Comparison of ENCODE assay signal across 1 cellular context in the genomic region with DNA sequence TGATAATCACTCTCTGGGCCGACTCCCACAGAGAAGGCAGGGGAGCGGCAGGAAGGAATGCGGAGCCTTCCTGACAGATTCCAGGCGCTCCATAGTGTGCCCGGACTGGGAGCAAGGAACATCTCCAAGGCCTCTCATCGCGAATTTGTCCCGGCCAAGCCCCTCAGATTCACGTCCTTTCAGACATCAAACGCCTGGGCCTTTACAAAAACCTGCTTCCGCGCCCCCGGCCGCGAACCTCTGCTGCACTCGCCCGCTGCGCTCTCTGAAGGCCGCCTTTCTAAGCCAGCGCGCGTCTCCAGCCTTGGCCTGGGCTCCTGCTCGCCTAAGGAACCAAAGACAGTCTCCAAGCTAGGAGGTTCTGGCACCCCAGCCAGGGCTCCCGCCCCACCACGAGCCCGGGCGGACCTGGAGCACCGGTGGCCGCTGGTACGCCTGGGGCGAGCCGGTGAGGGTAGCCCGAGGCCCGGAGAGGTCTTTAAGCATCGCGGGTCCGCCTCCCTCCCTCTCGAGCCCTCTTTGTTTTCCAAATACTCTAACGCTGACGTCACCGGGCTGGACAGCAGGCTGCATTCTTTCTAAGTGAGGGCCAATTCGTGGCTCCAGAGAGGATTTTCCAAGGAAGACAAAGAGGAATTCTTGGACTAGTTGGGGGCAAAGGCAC.
TF ChIP-seq lines count a peak whose summit lies in the region.

No MANE protein-coding gene starts in this region.

TF ChIP-seq in HEK293, 187 proteins besides CTCF, POLR2A, EP300 and RAD21 (continued from another document):
- TF ChIP-seq, protein P1, sequence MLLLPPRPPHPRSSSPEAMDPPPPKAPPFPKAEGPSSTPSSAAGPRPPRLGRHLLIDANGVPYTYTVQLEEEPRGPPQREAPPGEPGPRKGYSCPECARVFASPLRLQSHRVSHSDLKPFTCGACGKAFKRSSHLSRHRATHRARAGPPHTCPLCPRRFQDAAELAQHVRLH (tag by site-specific recombination; IDR thresholded peaks at IDR 0.05): no peak
- TF ChIP-seq ZNF211 (tag by site-specific recombination; IDR thresholded peaks at IDR 0.05; ENCODE audit: low read depth) (no peak), OVOL3 (tag by site-specific recombination; IDR thresholded peaks at IDR 0.05) (no peak), ZNF837 (tag by site-specific recombination; IDR thresholded peaks at IDR 0.05) (no peak), ZIC2 (tag by site-specific recombination; IDR thresholded peaks at IDR 0.05) (peak; percentile 47; the same call in 1 of the 2 replicates), GLI4 (tag by site-specific recombination; IDR thresholded peaks at IDR 0.05) (no peak), ZNF596 (tag by site-specific recombination; IDR thresholded peaks at IDR 0.05) (no peak), ZNF16 (tag by site-specific recombination; IDR thresholded peaks at IDR 0.05; ENCODE audit: low read depth) (peak; percentile 68; the same call in 1 of the 2 replicates), ZNF223 (tag by site-specific recombination; IDR thresholded peaks at IDR 0.05) (no peak), ZNF776 (tag by site-specific recombination; IDR thresholded peaks at IDR 0.05; ENCODE audit: borderline replicate concordance) (no peak), ZNF2 (tag by site-specific recombination; IDR thresholded peaks at IDR 0.05) (peak; percentile 56; the same call in 1 of the 2 replicates), GLIS1 (tag by site-specific recombination; IDR thresholded peaks at IDR 0.05) (peak; percentile 53), ZNF777 (tag by site-specific recombination; IDR thresholded peaks at IDR 0.05; ENCODE audit: borderline replicate concordance) (no peak), ZNF239 (tag by site-specific recombination; IDR thresholded peaks at IDR 0.05) (no peak), GLIS2 (tag by site-specific recombination; IDR thresholded peaks at IDR 0.05) (peak; percentile 66), ZNF214 (tag by site-specific recombination; IDR thresholded peaks at IDR 0.05; ENCODE audit: borderline replicate concordance) (no peak), ZFP41 (tag by site-specific recombination; IDR thresholded peaks at IDR 0.05; ENCODE audit: borderline replicate concordance) (no peak), ZXDB (tag by site-specific recombination; IDR thresholded peaks at IDR 0.05) (0 out of 2 replicates have a peak, but pooled peaks have one; percentile 7), KLF8 (tag by site-specific recombination; IDR thresholded peaks at IDR 0.05) (no peak), TRIM28 (IDR thresholded peaks at IDR 0.05; ENCODE audit: borderline replicate concordance, low read length) (no peak), ZNF174 (tag by site-specific recombination; IDR thresholded peaks at IDR 0.05) (no peak), GLI2 (tag by site-specific recombination; IDR thresholded peaks at IDR 0.05; ENCODE audit: borderline replicate concordance, low read depth) (no peak), SETDB1 (IDR thresholded peaks at IDR 0.05; ENCODE audit: insufficient read length, low read length) (no peak), ZNF24 (tag by site-specific recombination; IDR thresholded peaks at IDR 0.05) (no peak), ZNF654 (tag by site-specific recombination; IDR thresholded peaks at IDR 0.05; ENCODE audit: low read depth) (no peak), HOXD13 (CRISPR knock-in tag; IDR thresholded peaks at IDR 0.05; ENCODE audit: borderline replicate concordance) (no peak), ZNF423 (tag by site-specific recombination; IDR thresholded peaks at IDR 0.05) (no peak), SALL2 (tag by site-specific recombination; IDR thresholded peaks at IDR 0.05; ENCODE audit: borderline replicate concordance) (no peak), ZNF747 (tag by site-specific recombination; IDR thresholded peaks at IDR 0.05) (no peak), ZNF626 (tag by site-specific recombination; IDR thresholded peaks at IDR 0.05) (no peak), ZNF133 (tag by site-specific recombination; IDR thresholded peaks at IDR 0.05) (no peak), FEZF1 (tag by site-specific recombination; IDR thresholded peaks at IDR 0.05) (peak; percentile 17; the same call in 1 of the 2 replicates), ZNF529 (tag by site-specific recombination; IDR thresholded peaks at IDR 0.05; ENCODE audit: insufficient replicate concordance) (no peak), ZBTB8A (tag by site-specific recombination; IDR thresholded peaks at IDR 0.05) (peak; percentile 30), ZEB2 (tag by site-specific recombination; IDR thresholded peaks at IDR 0.05) (0 out of 2 replicates have a peak, but pooled peaks have one; percentile 23), ZNF311 (tag by site-specific recombination; IDR thresholded peaks at IDR 0.05; ENCODE audit: borderline replicate concordance) (no peak), ZNF221 (tag by site-specific recombination; IDR thresholded peaks at IDR 0.05; ENCODE audit: borderline replicate concordance) (no peak), RBAK (tag by site-specific recombination; IDR thresholded peaks at IDR 0.05) (no peak)
- TF ChIP-seq, protein P2, sequence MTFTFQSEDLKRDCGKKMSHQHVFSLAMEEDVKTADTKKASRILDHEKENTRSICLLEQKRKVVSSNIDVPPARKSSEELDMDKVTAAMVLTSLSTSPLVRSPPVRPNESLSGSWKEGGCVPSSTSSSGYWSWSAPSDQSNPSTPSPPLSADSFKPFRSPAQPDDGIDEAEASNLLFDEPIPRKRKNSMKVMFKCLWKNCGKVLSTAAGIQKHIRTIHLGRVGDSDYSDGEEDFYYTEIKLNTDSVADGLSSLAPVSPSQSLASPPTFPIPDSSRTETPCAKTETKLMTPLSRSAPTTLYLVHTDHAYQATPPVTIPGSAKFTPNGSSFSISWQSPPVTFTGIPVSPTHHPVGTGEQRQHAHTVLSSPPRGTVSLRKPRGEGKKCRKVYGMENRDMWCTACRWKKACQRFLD (tag by site-specific recombination; IDR thresholded peaks at IDR 0.05): no peak
- TF ChIP-seq, protein P3, sequence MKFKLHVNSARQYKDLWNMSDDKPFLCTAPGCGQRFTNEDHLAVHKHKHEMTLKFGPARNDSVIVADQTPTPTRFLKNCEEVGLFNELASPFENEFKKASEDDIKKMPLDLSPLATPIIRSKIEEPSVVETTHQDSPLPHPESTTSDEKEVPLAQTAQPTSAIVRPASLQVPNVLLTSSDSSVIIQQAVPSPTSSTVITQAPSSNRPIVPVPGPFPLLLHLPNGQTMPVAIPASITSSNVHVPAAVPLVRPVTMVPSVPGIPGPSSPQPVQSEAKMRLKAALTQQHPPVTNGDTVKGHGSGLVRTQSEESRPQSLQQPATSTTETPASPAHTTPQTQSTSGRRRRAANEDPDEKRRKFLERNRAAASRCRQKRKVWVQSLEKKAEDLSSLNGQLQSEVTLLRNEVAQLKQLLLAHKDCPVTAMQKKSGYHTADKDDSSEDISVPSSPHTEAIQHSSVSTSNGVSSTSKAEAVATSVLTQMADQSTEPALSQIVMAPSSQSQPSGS (tag by site-specific recombination; IDR thresholded peaks at IDR 0.05; ENCODE audit: low read depth): peak; percentile 95
- TF ChIP-seq, protein P4, sequence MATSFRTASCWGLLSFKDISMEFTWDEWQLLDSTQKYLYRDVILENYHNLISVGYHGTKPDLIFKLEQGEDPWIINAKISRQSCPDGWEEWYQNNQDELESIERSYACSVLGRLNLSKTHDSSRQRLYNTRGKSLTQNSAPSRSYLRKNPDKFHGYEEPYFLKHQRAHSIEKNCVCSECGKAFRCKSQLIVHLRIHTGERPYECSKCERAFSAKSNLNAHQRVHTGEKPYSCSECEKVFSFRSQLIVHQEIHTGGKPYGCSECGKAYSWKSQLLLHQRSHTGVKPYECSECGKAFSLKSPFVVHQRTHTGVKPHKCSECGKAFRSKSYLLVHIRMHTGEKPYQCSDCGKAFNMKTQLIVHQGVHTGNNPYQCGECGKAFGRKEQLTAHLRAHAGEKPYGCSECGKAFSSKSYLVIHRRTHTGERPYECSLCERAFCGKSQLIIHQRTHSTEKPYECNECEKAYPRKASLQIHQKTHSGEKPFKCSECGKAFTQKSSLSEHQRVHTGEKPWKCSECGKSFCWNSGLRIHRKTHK (tag by site-specific recombination; IDR thresholded peaks at IDR 0.05): no peak
- TF ChIP-seq, protein P5, sequence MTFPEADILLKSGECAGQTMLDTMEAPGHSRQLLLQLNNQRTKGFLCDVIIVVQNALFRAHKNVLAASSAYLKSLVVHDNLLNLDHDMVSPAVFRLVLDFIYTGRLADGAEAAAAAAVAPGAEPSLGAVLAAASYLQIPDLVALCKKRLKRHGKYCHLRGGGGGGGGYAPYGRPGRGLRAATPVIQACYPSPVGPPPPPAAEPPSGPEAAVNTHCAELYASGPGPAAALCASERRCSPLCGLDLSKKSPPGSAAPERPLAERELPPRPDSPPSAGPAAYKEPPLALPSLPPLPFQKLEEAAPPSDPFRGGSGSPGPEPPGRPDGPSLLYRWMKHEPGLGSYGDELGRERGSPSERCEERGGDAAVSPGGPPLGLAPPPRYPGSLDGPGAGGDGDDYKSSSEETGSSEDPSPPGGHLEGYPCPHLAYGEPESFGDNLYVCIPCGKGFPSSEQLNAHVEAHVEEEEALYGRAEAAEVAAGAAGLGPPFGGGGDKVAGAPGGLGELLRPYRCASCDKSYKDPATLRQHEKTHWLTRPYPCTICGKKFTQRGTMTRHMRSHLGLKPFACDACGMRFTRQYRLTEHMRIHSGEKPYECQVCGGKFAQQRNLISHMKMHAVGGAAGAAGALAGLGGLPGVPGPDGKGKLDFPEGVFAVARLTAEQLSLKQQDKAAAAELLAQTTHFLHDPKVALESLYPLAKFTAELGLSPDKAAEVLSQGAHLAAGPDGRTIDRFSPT (tag by site-specific recombination; IDR thresholded peaks at IDR 0.05): no peak
- TF ChIP-seq, protein P6, sequence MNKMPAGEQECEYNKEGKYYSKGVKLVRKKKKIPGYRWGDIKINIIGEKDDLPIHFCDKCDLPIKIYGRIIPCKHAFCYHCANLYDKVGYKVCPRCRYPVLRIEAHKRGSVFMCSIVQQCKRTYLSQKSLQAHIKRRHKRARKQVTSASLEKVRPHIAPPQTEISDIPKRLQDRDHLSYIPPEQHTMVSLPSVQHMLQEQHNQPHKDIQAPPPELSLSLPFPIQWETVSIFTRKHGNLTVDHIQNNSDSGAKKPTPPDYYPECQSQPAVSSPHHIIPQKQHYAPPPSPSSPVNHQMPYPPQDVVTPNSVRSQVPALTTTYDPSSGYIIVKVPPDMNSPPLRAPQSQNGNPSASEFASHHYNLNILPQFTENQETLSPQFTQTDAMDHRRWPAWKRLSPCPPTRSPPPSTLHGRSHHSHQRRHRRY (tag by site-specific recombination; IDR thresholded peaks at IDR 0.05): no peak
- TF ChIP-seq, protein P7, sequence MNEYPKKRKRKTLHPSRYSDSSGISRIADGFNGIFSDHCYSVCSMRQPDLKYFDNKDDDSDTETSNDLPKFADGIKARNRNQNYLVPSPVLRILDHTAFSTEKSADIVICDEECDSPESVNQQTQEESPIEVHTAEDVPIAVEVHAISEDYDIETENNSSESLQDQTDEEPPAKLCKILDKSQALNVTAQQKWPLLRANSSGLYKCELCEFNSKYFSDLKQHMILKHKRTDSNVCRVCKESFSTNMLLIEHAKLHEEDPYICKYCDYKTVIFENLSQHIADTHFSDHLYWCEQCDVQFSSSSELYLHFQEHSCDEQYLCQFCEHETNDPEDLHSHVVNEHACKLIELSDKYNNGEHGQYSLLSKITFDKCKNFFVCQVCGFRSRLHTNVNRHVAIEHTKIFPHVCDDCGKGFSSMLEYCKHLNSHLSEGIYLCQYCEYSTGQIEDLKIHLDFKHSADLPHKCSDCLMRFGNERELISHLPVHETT (tag by site-specific recombination; IDR thresholded peaks at IDR 0.05): no peak
- TF ChIP-seq, protein P8, sequence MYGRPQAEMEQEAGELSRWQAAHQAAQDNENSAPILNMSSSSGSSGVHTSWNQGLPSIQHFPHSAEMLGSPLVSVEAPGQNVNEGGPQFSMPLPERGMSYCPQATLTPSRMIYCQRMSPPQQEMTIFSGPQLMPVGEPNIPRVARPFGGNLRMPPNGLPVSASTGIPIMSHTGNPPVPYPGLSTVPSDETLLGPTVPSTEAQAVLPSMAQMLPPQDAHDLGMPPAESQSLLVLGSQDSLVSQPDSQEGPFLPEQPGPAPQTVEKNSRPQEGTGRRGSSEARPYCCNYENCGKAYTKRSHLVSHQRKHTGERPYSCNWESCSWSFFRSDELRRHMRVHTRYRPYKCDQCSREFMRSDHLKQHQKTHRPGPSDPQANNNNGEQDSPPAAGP (tag by site-specific recombination; IDR thresholded peaks at IDR 0.05): no peak
TF ChIP-seq in HEK293: peak in this region for 28.
